ENCODE assay signal across 8 cellular contexts in the genomic region with DNA sequence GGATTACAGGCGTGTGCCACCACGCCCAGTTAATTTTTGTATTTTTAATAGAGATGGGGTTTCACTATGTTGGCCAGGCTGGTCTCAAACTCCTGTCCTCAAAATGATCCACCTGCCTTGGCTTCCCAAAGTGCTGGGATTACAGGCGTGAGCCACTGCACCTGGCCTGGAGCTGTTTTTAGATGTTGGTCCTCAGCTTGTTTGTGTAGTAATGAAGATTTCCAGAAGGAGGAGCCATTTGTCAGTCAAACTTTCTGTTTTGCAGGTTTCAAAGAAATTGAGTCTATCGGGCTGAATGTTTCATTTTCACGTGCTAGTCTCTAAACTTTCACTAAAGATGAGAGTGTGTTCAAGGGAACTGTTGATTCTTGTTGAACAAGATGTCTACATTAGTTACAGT. TPM values are rescaled to one million over a fixed set of nuclear protein-coding genes. Genes with fewer than 3 reads are reported as not detected.
DNase-seq lines count a peak whose midpoint lies in the region; ATAC-seq and TF ChIP-seq lines count a peak whose summit lies in the region.
"Not testable (repeated sequence)": the region's sequence is repeated elsewhere in the genome, so short reads cannot be mapped to it uniquely, and the experiment has no call there.

No MANE protein-coding gene starts in this region.

- not testable (repeated sequence) for H3K9me3 ChIP-seq in T-helper 17 cell (ENCODE audit: control insufficient read depth, low read length, poor library complexity, severe bottlenecking)

- H3K4me1 Mint-ChIP-seq in T-helper 17 cell = peaks cover 12% of the 10 kb centered on the region

- H3K27me3 Mint-ChIP-seq in T-helper 17 cell = not testable (repeated sequence)

- not testable (repeated sequence) for H3K4me3 Mint-ChIP-seq in T-helper 17 cell

- peak; percentile 75 for ATAC-seq in T-helper 17 cell

- peaks cover 38% of the 10 kb centered on the region for H3K36me3 ChIP-seq in H7 (replicated peaks; ENCODE audit: control insufficient read depth, insufficient read depth, low read length)

- not testable (repeated sequence) for H3K4me3 ChIP-seq in H7 (ENCODE audit: insufficient read depth, low read depth, low read length); astrocyte of the spinal cord (ENCODE audit: low read depth, low read length); fibroblast of pulmonary artery (replicated peaks; ENCODE audit: low read depth, low read length)

- DNase-seq in CD1c-positive myeloid dendritic cell (ENCODE audit: extremely low spot score) (peak; percentile 59), H7 (peak; percentile 62), NCI-H2171 (lab: John Stamatoyannopoulos, UW) (peak; percentile 10), astrocyte of the spinal cord (ENCODE audit: low read depth, low spot score) (peak; percentile 58), fibroblast of pulmonary artery (ENCODE audit: low read depth) (peak; percentile 83), medulla oblongata (ENCODE audit: extremely low spot score) (peak; percentile 79)
- DNase-seq in T-helper 17 cell = not testable (repeated sequence)
- peak; percentile 17 for DNase-seq in stimulated activated CD8-positive, alpha-beta memory T cell treated with anti-CD3 and anti-CD28 coated beads, Interleukin-4, amount 100 ng/mL, for 48 hours

- H3K27me3 ChIP-seq in H7 (ENCODE audit: control insufficient read depth, insufficient read depth, low read length) = not testable (repeated sequence)

- TF ChIP-seq CTCF in astrocyte of the spinal cord (IDR thresholded peaks at IDR 0.05; ENCODE audit: low read depth, low read length) = peak; percentile 45
- peak; percentile 53 for TF ChIP-seq CTCF in fibroblast of pulmonary artery (IDR thresholded peaks at IDR 0.05; ENCODE audit: low read length, missing control alignments)

- H3K27ac Mint-ChIP-seq in T-helper 17 cell = peak overlapping the region; percentile 54

- not testable (repeated sequence) for H3K36me3 Mint-ChIP-seq in T-helper 17 cell (ENCODE audit: low read depth)

- in situ Hi-C loops in astrocyte of the spinal cord (cut with HindIII; ENCODE audit: low sequenced_read_pairs) = not testable (repeated sequence)

RNA-seq across cellular contexts. Expression of a gene that starts 12.4 kb away (rescaled TPM):
- total RNA-seq in H7 (2014; rRNA removed; shearing (Covaris generic)) = 48.7 and 55.0 TPM in 2 replicates
- total RNA-seq in T-helper 17 cell = 1 to 10 TPM; 1.8 to 2.6 TPM

RNA-seq across cellular contexts. Expression of a gene that starts 22.8 kb away (rescaled TPM):
- total RNA-seq in H7 (2014; rRNA removed; shearing (Covaris generic)) = 136 and 152 TPM in 2 replicates
- 10 to 100 TPM; 86.2 to 87.5 TPM for total RNA-seq in T-helper 17 cell

RNA-seq across cellular contexts. Expression of a gene that starts 29.3 kb away (rescaled TPM):
- 3.9 and 8.9 TPM in 2 replicates for total RNA-seq in H7 (2014; rRNA removed; shearing (Covaris generic))
- total RNA-seq in T-helper 17 cell = 1 to 10 TPM; 5.2 to 5.7 TPM

Comparison
In these comparisons a context has a peak if more than half of its experiments do, and no peak if none do; other contexts are left out.
1. RNA of a gene that starts 12.4 kb away (total RNA-seq): 48.7 to 55.0 TPM in H7; 1.8 to 2.6 TPM in T-helper 17 cell; every median in the first group is over 10 times any median in the second.